1 cellular context compared by ENCODE assay signal in genomic region chr4:6955261-6955911, GRCh38.
TF ChIP-seq lines count a peak whose summit lies in the region.

No MANE protein-coding gene starts in this region.

TF ChIP-seq in WTC11, 78 proteins besides CTCF, POLR2A, EP300 and RAD21 (continued from another document):
- TF ChIP-seq E2F4 (CRISPR knock-in tag; IDR thresholded peaks at IDR 0.05; ENCODE audit: borderline replicate concordance, low read depth) (no peak), ZNF317 (CRISPR knock-in tag; IDR thresholded peaks at IDR 0.05; ENCODE audit: borderline replicate concordance, low read depth) (no peak), TEAD1 (CRISPR knock-in tag; IDR thresholded peaks at IDR 0.05) (no peak), KAT7 (CRISPR knock-in tag; IDR thresholded peaks at IDR 0.05; ENCODE audit: borderline replicate concordance) (no peak), ZBTB43 (CRISPR knock-in tag; IDR thresholded peaks at IDR 0.05) (no peak), JUN (CRISPR knock-in tag; IDR thresholded peaks at IDR 0.05) (no peak), ZSCAN18 (CRISPR knock-in tag; IDR thresholded peaks at IDR 0.05) (no peak), ZNF281 (CRISPR knock-in tag; IDR thresholded peaks at IDR 0.05) (no peak)
